ENCODE assay signal across 1 cellular context in the genomic region with DNA sequence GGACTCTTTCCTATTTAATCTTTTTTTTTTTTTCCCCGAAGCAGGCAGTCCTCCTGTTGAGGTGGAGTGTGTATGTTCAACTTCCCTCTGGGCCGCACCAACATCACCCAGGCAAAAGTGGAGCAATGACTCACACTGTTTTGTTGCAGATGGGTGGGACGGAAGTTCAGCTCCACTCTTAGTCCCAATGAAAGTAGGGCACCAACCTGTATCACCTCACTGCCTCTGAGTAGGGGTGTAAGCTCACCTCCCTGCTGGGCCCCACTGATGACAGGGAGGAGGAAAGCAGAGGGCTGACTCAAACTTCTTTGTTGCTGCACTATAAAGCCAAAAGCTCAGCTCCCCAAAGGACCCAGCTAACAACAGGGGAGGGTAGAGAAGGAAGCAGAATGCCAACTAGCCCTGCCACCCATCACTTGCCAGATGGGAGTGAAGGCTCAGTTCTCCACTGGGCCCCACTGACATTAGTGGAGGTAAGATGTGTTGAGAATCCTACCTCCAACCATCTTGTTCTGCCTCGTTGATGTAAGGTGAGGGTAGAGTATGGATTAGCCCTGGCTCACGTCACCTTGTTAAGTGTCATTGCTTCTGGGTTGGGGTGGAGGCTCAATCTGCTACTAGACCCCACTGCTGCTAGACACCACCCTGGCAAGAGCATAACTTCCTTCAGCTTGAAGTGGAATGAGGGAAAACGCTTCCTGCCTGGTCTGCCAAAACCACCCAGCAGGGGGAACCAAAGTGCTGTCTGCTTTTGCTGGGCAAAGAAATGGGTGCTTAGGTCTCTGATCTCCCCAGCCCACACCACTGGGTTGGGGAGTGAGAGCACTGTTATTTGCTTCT.
TF ChIP-seq lines count a peak whose summit lies in the region.

No MANE protein-coding gene starts in this region.

TF ChIP-seq in endothelial cell of umbilical vein, 7 proteins besides CTCF, POLR2A, EP300 and RAD21:
- TF ChIP-seq, protein P1, sequence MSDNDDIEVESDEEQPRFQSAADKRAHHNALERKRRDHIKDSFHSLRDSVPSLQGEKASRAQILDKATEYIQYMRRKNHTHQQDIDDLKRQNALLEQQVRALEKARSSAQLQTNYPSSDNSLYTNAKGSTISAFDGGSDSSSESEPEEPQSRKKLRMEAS (IDR thresholded peaks at IDR 0.05; ENCODE audit: insufficient read depth, insufficient read length): no peak
- TF ChIP-seq JUN (IDR thresholded peaks at IDR 0.05; ENCODE audit: borderline replicate concordance, insufficient read depth, insufficient read length, low read depth) (no peak), MYC (IDR thresholded peaks at IDR 0.05; ENCODE audit: low read depth, low read length) (no peak), POLR2AphosphoS5 (IDR thresholded peaks at IDR 0.05; ENCODE audit: insufficient read depth, low read depth, low read length) (no peak), EZH2 (IDR thresholded peaks at IDR 0.05; ENCODE audit: borderline replicate concordance, low read depth, low read length, severe bottlenecking) (no peak), GATA2 (IDR thresholded peaks at IDR 0.05; ENCODE audit: insufficient read depth, insufficient read length, low read depth, low read length) (no peak), FOS (IDR thresholded peaks at IDR 0.05; ENCODE audit: borderline replicate concordance, insufficient read depth, low read length) (no peak)
